In the genomic region with DNA sequence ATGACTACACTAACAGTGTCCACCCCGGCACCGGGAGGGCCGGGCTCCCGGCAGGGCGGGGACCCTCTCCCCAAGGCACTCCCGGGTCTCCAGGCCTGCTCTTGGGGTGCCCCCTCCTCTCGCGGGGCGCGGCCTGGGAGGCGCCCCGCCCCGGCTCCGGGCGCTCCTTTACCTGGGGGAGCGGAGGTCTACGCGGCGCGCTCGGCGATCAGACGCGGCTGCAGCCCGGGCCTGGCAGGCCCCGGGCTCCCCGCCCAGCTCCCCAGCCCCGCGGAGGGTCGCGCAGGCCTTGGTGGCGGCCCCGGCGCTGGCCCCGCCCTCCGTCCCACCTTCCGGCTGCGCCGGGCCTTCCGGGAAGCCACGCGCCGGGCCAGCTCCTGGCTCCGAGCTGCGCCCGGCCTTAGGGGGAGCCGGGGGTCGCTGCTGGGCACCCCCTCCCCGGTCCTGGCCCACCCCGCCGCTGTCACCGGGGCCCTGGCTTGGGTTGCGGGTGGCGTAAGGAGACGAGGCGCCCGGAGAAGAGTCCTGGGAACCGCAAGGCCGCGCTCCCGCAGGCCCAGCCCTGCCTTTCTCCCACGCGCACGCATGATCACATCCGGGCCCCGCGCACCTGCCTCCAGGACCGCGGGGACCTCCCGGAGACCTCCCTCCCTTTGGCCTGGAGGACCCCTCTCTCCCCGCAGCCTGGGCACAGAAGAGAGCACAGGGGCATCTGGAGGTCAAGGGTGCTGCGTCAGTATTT, we compare ENCODE assay signal across 1 cellular context.
TF ChIP-seq lines count a peak whose summit lies in the region.

Gene C19orf12 (minus strand): TSS at position 309 of the 742 bp plus-strand sequence. CDS start 6,848 bp downstream, outside the sequence.

TF ChIP-seq in HEK293, 187 proteins besides CTCF, POLR2A, EP300 and RAD21 (continued from another document):
- TF ChIP-seq, protein P1, sequence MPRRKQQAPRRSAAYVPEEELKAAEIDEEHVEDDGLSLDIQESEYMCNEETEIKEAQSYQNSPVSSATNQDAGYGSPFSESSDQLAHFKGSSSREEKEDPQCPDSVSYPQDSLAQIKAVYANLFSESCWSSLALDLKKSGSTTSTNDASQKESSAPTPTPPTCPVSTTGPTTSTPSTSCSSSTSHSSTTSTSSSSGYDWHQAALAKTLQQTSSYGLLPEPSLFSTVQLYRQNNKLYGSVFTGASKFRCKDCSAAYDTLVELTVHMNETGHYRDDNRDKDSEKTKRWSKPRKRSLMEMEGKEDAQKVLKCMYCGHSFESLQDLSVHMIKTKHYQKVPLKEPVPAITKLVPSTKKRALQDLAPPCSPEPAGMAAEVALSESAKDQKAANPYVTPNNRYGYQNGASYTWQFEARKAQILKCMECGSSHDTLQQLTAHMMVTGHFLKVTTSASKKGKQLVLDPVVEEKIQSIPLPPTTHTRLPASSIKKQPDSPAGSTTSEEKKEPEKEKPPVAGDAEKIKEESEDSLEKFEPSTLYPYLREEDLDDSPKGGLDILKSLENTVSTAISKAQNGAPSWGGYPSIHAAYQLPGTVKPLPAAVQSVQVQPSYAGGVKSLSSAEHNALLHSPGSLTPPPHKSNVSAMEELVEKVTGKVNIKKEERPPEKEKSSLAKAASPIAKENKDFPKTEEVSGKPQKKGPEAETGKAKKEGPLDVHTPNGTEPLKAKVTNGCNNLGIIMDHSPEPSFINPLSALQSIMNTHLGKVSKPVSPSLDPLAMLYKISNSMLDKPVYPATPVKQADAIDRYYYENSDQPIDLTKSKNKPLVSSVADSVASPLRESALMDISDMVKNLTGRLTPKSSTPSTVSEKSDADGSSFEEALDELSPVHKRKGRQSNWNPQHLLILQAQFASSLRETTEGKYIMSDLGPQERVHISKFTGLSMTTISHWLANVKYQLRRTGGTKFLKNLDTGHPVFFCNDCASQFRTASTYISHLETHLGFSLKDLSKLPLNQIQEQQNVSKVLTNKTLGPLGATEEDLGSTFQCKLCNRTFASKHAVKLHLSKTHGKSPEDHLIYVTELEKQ (tag by site-specific recombination; IDR thresholded peaks at IDR 0.05; ENCODE audit: borderline replicate concordance): 0 out of 2 replicates have a peak, but pooled peaks have one; percentile 46
- TF ChIP-seq ZNF10 (tag by site-specific recombination; IDR thresholded peaks at IDR 0.05): 0 out of 2 replicates have a peak, but pooled peaks have one; percentile 17
- TF ChIP-seq ZFP69B (tag by site-specific recombination; IDR thresholded peaks at IDR 0.05): peak; percentile 14; the same call in 1 of the 2 replicates
- peak; percentile 60 for TF ChIP-seq SP2 (tag by site-specific recombination; IDR thresholded peaks at IDR 0.05)
- TF ChIP-seq, protein P2, sequence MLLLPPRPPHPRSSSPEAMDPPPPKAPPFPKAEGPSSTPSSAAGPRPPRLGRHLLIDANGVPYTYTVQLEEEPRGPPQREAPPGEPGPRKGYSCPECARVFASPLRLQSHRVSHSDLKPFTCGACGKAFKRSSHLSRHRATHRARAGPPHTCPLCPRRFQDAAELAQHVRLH (tag by site-specific recombination; IDR thresholded peaks at IDR 0.05): peak; percentile 55; the same call in 1 of the 2 replicates
- peak; percentile 74 for TF ChIP-seq GLIS1 (tag by site-specific recombination; IDR thresholded peaks at IDR 0.05)
- TF ChIP-seq ZFP37 (tag by site-specific recombination; IDR thresholded peaks at IDR 0.05): peak; percentile 96
- peak; percentile 24; the same call in 1 of the 2 replicates for TF ChIP-seq ZNF664 (tag by site-specific recombination; IDR thresholded peaks at IDR 0.05)
- peak; percentile 36; the same call in 1 of the 2 replicates for TF ChIP-seq ZNF146 (tag by site-specific recombination; IDR thresholded peaks at IDR 0.05)
- TF ChIP-seq ZNF24 (tag by site-specific recombination; IDR thresholded peaks at IDR 0.05): peak; percentile 28
- TF ChIP-seq, protein P3, sequence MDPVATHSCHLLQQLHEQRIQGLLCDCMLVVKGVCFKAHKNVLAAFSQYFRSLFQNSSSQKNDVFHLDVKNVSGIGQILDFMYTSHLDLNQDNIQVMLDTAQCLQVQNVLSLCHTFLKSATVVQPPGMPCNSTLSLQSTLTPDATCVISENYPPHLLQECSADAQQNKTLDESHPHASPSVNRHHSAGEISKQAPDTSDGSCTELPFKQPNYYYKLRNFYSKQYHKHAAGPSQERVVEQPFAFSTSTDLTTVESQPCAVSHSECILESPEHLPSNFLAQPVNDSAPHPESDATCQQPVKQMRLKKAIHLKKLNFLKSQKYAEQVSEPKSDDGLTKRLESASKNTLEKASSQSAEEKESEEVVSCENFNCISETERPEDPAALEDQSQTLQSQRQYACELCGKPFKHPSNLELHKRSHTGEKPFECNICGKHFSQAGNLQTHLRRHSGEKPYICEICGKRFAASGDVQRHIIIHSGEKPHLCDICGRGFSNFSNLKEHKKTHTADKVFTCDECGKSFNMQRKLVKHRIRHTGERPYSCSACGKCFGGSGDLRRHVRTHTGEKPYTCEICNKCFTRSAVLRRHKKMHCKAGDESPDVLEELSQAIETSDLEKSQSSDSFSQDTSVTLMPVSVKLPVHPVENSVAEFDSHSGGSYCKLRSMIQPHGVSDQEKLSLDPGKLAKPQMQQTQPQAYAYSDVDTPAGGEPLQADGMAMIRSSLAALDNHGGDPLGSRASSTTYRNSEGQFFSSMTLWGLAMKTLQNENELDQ (tag by site-specific recombination; IDR thresholded peaks at IDR 0.05; ENCODE audit: low read depth): no peak
- TF ChIP-seq GFI1B (tag by site-specific recombination; IDR thresholded peaks at IDR 0.05): peak; percentile 6; the same call in 1 of the 2 replicates
- TF ChIP-seq ZBTB10 (tag by site-specific recombination; IDR thresholded peaks at IDR 0.05): peak; percentile 54
- TF ChIP-seq, protein P4, sequence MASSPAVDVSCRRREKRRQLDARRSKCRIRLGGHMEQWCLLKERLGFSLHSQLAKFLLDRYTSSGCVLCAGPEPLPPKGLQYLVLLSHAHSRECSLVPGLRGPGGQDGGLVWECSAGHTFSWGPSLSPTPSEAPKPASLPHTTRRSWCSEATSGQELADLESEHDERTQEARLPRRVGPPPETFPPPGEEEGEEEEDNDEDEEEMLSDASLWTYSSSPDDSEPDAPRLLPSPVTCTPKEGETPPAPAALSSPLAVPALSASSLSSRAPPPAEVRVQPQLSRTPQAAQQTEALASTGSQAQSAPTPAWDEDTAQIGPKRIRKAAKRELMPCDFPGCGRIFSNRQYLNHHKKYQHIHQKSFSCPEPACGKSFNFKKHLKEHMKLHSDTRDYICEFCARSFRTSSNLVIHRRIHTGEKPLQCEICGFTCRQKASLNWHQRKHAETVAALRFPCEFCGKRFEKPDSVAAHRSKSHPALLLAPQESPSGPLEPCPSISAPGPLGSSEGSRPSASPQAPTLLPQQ (tag by site-specific recombination; IDR thresholded peaks at IDR 0.05): peak; percentile 63; the same call in 1 of the 2 replicates
- TF ChIP-seq KLF10 (tag by site-specific recombination; IDR thresholded peaks at IDR 0.05): peak; percentile 82
- TF ChIP-seq, protein P5, sequence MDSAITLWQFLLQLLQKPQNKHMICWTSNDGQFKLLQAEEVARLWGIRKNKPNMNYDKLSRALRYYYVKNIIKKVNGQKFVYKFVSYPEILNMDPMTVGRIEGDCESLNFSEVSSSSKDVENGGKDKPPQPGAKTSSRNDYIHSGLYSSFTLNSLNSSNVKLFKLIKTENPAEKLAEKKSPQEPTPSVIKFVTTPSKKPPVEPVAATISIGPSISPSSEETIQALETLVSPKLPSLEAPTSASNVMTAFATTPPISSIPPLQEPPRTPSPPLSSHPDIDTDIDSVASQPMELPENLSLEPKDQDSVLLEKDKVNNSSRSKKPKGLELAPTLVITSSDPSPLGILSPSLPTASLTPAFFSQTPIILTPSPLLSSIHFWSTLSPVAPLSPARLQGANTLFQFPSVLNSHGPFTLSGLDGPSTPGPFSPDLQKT (IDR thresholded peaks at IDR 0.05; ENCODE audit: borderline replicate concordance, low read depth, low read length): peak; percentile 25; the same call in 1 of the 2 replicates
